ENCODE assay signal across 1 cellular context in genomic region chr6:32068867-32069266, GRCh38.
TF ChIP-seq lines count a peak whose summit lies in the region.

No MANE protein-coding gene starts in this region.

TF ChIP-seq in HepG2, 621 proteins besides CTCF, POLR2A, EP300 and RAD21:
- TF ChIP-seq PRDM4 (CRISPR knock-in tag; IDR thresholded peaks at IDR 0.05; ENCODE audit: borderline replicate concordance) (no peak), ZNF761 (CRISPR knock-in tag; conservative IDR thresholded peaks at IDR 0.05) (no peak), ZBTB7A (CRISPR knock-in tag; IDR thresholded peaks at IDR 0.05) (no peak), CREB1 (IDR thresholded peaks at IDR 0.05) (peak; percentile 76), CREB1 (CRISPR knock-in tag; IDR thresholded peaks at IDR 0.05) (no peak), ATF7 (IDR thresholded peaks at IDR 0.05) (0 out of 2 replicates have a peak, but pooled peaks have one; percentile 23), ATF7 (CRISPR knock-in tag; IDR thresholded peaks at IDR 0.05) (no peak)
